In genomic region chr2:195533771-195534642, GRCh38 we compare ENCODE assay signal across 7 cellular contexts.
DNase-seq lines count a peak whose midpoint lies in the region; ATAC-seq lines count a peak whose summit lies in the region.

No MANE protein-coding gene starts in this region.

- H3K4me3 ChIP-seq in effector memory CD4-positive, alpha-beta T cell (ENCODE audit: insufficient read depth, low read depth, low read length, poor library complexity, severe bottlenecking) = peak overlapping the region; percentile 46

- peak; percentile 42 for ATAC-seq in GM19324 (IDR thresholded peaks at IDR 0.05; ENCODE audit: low FRiP score, unreplicated experiment)
- no peak for ATAC-seq in HG03378 (IDR thresholded peaks at IDR 0.05; ENCODE audit: unreplicated experiment)

- peak overlapping the region; percentile 58 for H3K27ac ChIP-seq in effector memory CD4-positive, alpha-beta T cell (ENCODE audit: insufficient read depth, low read length, poor library complexity, severe bottlenecking)
- H3K27ac ChIP-seq in temporal lobe (ENCODE audit: low read depth, low read length) = peak overlapping the region; percentile 84

- peaks cover 39% of the 10 kb centered on the region for H3K4me1 ChIP-seq in effector memory CD4-positive, alpha-beta T cell (ENCODE audit: control insufficient read depth, insufficient read depth, low read length, poor library complexity, severe bottlenecking)

- DNase-seq in HT1080 (ENCODE audit: low read depth) (peak; percentile 86), non-pigmented ciliary epithelial cell (ENCODE audit: low read depth) (peak; percentile 88)
- DNase-seq in activated CD4-positive, alpha-beta T cell treated with anti-CD3 and anti-CD28 coated beads, Interleukin-2, amount 50 U/mL, for 24 hours (ENCODE audit: low read depth in 1 of 2, low spot score in 1 of 2) = peak; percentile 35 to 61
- DNase-seq in effector memory CD4-positive, alpha-beta T cell = peak in 1 of 3 donors; percentile 31

- H3K9me3 ChIP-seq in effector memory CD4-positive, alpha-beta T cell (ENCODE audit: control insufficient read depth, low read length) = no peaks in the 10 kb centered on the region

- H3K36me3 ChIP-seq in effector memory CD4-positive, alpha-beta T cell (ENCODE audit: control insufficient read depth, insufficient read depth, low read length) = no peaks in the 10 kb centered on the region

- H3K27me3 ChIP-seq in effector memory CD4-positive, alpha-beta T cell (replicated peaks; ENCODE audit: control insufficient read depth, insufficient read depth, low read length, poor library complexity, severe bottlenecking) = no peaks in the 10 kb centered on the region
